In genomic region chr7:33744293-33744692, GRCh38 we compare ENCODE assay signal across 8 cellular contexts.
DNase-seq lines count a peak whose midpoint lies in the region; ATAC-seq, FAIRE-seq and TF ChIP-seq lines count a peak whose summit lies in the region.

No MANE protein-coding gene starts in this region.

- no peak overlapping the region for H3K4me3 ChIP-seq in kidney (ENCODE audit: low read length in 2 of 2)

- no peaks in the 10 kb centered on the region for H3K4me1 ChIP-seq in kidney (ENCODE audit: control insufficient read depth in 1 of 2, insufficient read depth in 1 of 2, low read depth in 1 of 2, low read length in 2 of 2)

- POLR2A ChIA-PET in RWPE1 (lab: Yijun Ruan, JAX; ENCODE audit: low non-redundant PET): no interaction called here

- intact Hi-C loops in kidney (cut with DNase I): no loop called here

- no peaks in the 10 kb centered on the region for H3K9me3 ChIP-seq in kidney (ENCODE audit: control insufficient read depth in 1 of 2, low read length in 2 of 2)

- CTCF ChIA-PET in RWPE1 (lab: Yijun Ruan, JAX): interaction anchor here (0.8 kb wide), 1 partner anchor 318 kb away, joined by 4 read pairs; no protein-coding TSS in a partner anchor

- FAIRE-seq in kidney (lab: Jason Lieb, UNC): no peak

- ATAC-seq in GM19023 (IDR thresholded peaks at IDR 0.05; ENCODE audit: unreplicated experiment) (no peak), GM19351 (IDR thresholded peaks at IDR 0.05; ENCODE audit: unreplicated experiment) (no peak)

- TF ChIP-seq CTCF in RWPE1 (conservative IDR thresholded peaks at IDR 0.05; ENCODE audit: low read depth) (no peak), kidney (IDR thresholded peaks at IDR 0.05; ENCODE audit: borderline replicate concordance, extremely low read depth, insufficient read depth) (peak; percentile 19)

- DNase-seq in COLO829 (ENCODE audit: low spot score): peak; percentile 50
- peak; percentile 31 for DNase-seq in HCEC 1CT
- DNase-seq in RWPE1 (ENCODE audit: low spot score): no peak
- DNase-seq in kidney: no peak
- DNase-seq in activated T-cell treated with anti-CD3 and anti-CD28 coated beads, Interleukin-2, amount 50 U/mL, for 48 hours: no peak
- no peak for DNase-seq in SK-N-DZ (ENCODE audit: low spot score)

- no peak overlapping the region for H3K9ac ChIP-seq in kidney (ENCODE audit: low read length in 2 of 2)

- peak overlapping the region; percentile 99 for H3K27ac ChIP-seq in RWPE1
- no peak overlapping the region for H3K27ac ChIP-seq in kidney (ENCODE audit: low read depth in 2 of 2, low read length in 2 of 2)

- no peaks in the 10 kb centered on the region for H3K36me3 ChIP-seq in kidney (ENCODE audit: control insufficient read depth in 1 of 2, insufficient read depth in 2 of 2, low read length in 2 of 2)

Comparison
In these comparisons a context has a peak if more than half of its experiments do, and no peak if none do; other contexts are left out.
1. DNase-seq: peak in COLO829 (single experiment) and HCEC 1CT (single experiment); none in RWPE1 (single experiment), kidney (single experiment), activated T-cell treated with anti-CD3 and anti-CD28 coated beads, Interleukin-2, amount 50 U/mL, for 48 hours (0 of 2) and SK-N-DZ (single experiment).